Comparison of ENCODE assay signal across 12 cellular contexts in the genomic region with DNA sequence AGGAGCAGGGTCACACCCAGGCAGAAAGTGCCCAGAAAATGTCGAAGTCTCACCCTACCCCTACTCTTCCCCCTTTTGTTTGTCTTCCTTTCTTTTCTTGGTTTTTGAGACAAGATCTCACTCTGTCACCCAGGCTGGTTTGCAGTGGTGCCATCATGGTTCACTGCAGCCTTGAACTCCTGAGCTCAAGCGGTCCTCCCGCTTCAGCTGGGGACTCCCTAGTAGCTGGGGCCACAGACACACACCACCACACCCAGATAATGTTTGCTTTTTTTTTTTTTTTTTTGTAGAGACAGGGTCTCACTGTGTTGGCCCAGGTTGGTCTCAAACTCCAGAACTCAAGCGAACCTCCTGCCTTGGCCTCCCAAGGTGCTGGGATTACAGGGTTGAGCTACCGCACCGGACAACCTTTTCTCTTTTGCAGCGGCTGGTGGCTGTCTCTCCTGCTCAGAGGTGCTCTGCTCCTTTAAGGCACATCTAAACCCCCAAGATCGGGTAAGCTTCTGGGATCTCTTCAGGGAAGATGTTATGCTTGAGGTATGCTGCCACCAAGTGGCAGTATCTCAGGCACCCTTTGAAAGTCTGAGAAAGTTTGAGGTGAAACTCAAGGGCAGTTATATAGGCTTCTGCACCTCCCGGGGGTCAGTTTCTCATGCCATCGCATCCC. TPM values are rescaled to one million over a fixed set of nuclear protein-coding genes. Genes with fewer than 3 reads are reported as not detected.
DNase-seq lines count a peak whose midpoint lies in the region; ATAC-seq and TF ChIP-seq lines count a peak whose summit lies in the region.
"Had no signal": no experiment of that assay in that cellular context is flagged by ENCODE, and none has a peak within 500 bp of the region (broad histone marks: within the 10 kb centered on the region; RNA-seq: fewer than 3 reads in every experiment).

No MANE protein-coding gene starts in this region.

- ATAC-seq in DND-41 (ENCODE audit: insufficient read depth, low read depth), result no peak
- no peak for ATAC-seq in HG03457 (IDR thresholded peaks at IDR 0.05; ENCODE audit: unreplicated experiment)

- no peak overlapping the region for H3K9ac ChIP-seq in DND-41 (ENCODE audit: low read depth, low read length)

- no peak overlapping the region for H2AFZ ChIP-seq in DND-41 (ENCODE audit: low read depth, low read length)

- H3K4me3 ChIP-seq in DND-41 (ENCODE audit: low read depth in 1 of 2, low read length in 2 of 2) (no peak overlapping the region), HFF-Myc (replicated peaks; ENCODE audit: low read depth, low read length) (no peak overlapping the region)

- H3K36me3 ChIP-seq in DND-41 (ENCODE audit: insufficient read depth, low read length), result no peaks in the 10 kb centered on the region

- TF ChIP-seq CTCF in DND-41 (IDR thresholded peaks at IDR 0.05; ENCODE audit: borderline replicate concordance, extremely low read depth, low read length, poor library complexity, severe bottlenecking) (peak; percentile 24), HFF-Myc (IDR thresholded peaks at IDR 0.05; ENCODE audit: low read depth, low read length, missing control alignments) (peak; percentile 25)

- H3K27me3 ChIP-seq in DND-41 (ENCODE audit: insufficient read depth, low read length, poor library complexity), result no peaks in the 10 kb centered on the region

- H3K4me2 ChIP-seq in DND-41 (ENCODE audit: insufficient read depth, low read length), result no peak overlapping the region

- H3K4me1 ChIP-seq in DND-41 (ENCODE audit: insufficient read depth, low read length), result no peaks in the 10 kb centered on the region

- H4K20me1 ChIP-seq in DND-41 (ENCODE audit: insufficient read depth, low read length), result no peaks in the 10 kb centered on the region

- no peak overlapping the region for H3K27ac ChIP-seq in DND-41 (ENCODE audit: low read length)

- no peaks in the 10 kb centered on the region for H3K79me2 ChIP-seq in DND-41 (ENCODE audit: insufficient read depth, low read length)

- no peak for DNase-seq in DND-41
- no peak for DNase-seq in HFF-Myc (ENCODE audit: extremely low read depth, low read depth)
- DNase-seq in SK-N-DZ (ENCODE audit: low spot score), result peak; percentile 53
- peak; percentile 40 for DNase-seq in iris pigment epithelial cell (ENCODE audit: low read depth)
- DNase-seq in NCI-H128 (lab: John Stamatoyannopoulos, UW; ENCODE audit: unreplicated experiment), result no peak
- no peak for DNase-seq in GOT3 (lab: John Stamatoyannopoulos, UW)
- no peak for DNase-seq in mesenteric fat pad (ENCODE audit: low spot score)
- DNase-seq: activated effector memory CD4-positive, alpha-beta T cell treated with anti-CD3 and anti-CD28 coated beads, Interleukin-2, amount 50 U/mL, for 16 hours; NCI-H1105; stimulated activated CD4-positive, alpha-beta T cell treated with anti-CD3 and anti-CD28 coated beads, Interleukin-2, amount 100 ng/mL, for 48 hours had no signal

- no peaks in the 10 kb centered on the region for H3K9me3 ChIP-seq in DND-41 (ENCODE audit: insufficient read depth, low read length, severe bottlenecking)

RNA-seq across cellular contexts. Expression of a gene that starts 22.4 kb away (rescaled TPM):
- not detected in 2 replicates for polyA plus RNA-seq in SK-N-DZ (2014; cell fraction: cytosol; rRNA removed)
- polyA plus RNA-seq in SK-N-DZ (2014; cell fraction: nucleus; rRNA removed), result not detected in 2 replicates
- total RNA-seq in mesenteric fat pad, result 5.8 TPM

RNA-seq across cellular contexts. Expression of a gene that starts 24.5 kb away (rescaled TPM):
- 1.00 and 1.1 TPM in 2 replicates for polyA plus RNA-seq in SK-N-DZ (2014; cell fraction: cytosol; rRNA removed)
- 1.9 and 2.9 TPM in 2 replicates for polyA plus RNA-seq in SK-N-DZ (2014; cell fraction: nucleus; rRNA removed)
- 1.4 TPM for total RNA-seq in mesenteric fat pad

RNA-seq across cellular contexts. Expression of a gene that starts 24.6 kb away (rescaled TPM):
- polyA plus RNA-seq in SK-N-DZ (2014; cell fraction: cytosol; rRNA removed), result 35.9 and 36.3 TPM in 2 replicates
- polyA plus RNA-seq in SK-N-DZ (2014; cell fraction: nucleus; rRNA removed), result 67.7 and 80.5 TPM in 2 replicates
- total RNA-seq in mesenteric fat pad, result 20.7 TPM

RNA-seq across cellular contexts. Expression of a gene that starts 39.9 kb away (rescaled TPM):
- polyA plus RNA-seq in SK-N-DZ (2014; cell fraction: cytosol; rRNA removed), result 24.5 and 25.6 TPM in 2 replicates
- polyA plus RNA-seq in SK-N-DZ (2014; cell fraction: nucleus; rRNA removed), result 10.1 and 11.3 TPM in 2 replicates
- total RNA-seq in mesenteric fat pad, result 15.1 TPM

RNA-seq across cellular contexts. Expression of a gene that starts 53.5 kb away (rescaled TPM):
- polyA plus RNA-seq in SK-N-DZ (2014; cell fraction: cytosol; rRNA removed), result not detected in 2 replicates
- polyA plus RNA-seq in SK-N-DZ (2014; cell fraction: nucleus; rRNA removed), result 0.15 and 0.51 TPM in 2 replicates
- total RNA-seq in mesenteric fat pad, result 1.00 TPM
- polyA plus RNA-seq: esophagus had no signal

Comparison
In these comparisons a context has a peak if more than half of its experiments do, and no peak if none do; other contexts are left out.
1. DNase-seq: peak in SK-N-DZ (single experiment) and iris pigment epithelial cell (single experiment); none in DND-41 (single experiment), HFF-Myc (single experiment), NCI-H128 (single experiment), GOT3 (single experiment) and mesenteric fat pad (single experiment).